Comparison of ENCODE assay signal across 1 cellular context in the genomic region with DNA sequence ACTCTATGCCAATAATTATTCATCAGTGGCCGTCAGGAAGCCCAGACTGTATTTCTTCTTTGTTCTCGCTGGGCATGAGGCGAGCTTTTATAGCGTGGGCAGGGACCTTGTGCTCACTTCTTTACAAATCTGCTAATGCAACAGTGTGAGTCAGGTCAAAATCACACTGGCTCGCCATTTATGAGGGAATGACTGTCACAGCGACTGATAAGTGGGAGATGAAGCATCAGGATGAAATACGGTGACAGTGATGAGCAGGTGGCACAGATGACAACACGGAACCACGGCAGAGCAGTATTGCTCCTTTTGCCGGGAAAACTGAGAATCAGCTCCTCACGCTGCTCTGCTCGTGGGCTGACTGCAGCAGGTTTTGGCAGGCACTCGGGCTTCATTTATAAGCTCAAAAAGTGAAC.
TF ChIP-seq lines count a peak whose summit lies in the region.

No MANE protein-coding gene starts in this region.

TF ChIP-seq in neural cell, 6 proteins besides CTCF, POLR2A, EP300 and RAD21 (continued from another document):
- TF ChIP-seq, protein P1, sequence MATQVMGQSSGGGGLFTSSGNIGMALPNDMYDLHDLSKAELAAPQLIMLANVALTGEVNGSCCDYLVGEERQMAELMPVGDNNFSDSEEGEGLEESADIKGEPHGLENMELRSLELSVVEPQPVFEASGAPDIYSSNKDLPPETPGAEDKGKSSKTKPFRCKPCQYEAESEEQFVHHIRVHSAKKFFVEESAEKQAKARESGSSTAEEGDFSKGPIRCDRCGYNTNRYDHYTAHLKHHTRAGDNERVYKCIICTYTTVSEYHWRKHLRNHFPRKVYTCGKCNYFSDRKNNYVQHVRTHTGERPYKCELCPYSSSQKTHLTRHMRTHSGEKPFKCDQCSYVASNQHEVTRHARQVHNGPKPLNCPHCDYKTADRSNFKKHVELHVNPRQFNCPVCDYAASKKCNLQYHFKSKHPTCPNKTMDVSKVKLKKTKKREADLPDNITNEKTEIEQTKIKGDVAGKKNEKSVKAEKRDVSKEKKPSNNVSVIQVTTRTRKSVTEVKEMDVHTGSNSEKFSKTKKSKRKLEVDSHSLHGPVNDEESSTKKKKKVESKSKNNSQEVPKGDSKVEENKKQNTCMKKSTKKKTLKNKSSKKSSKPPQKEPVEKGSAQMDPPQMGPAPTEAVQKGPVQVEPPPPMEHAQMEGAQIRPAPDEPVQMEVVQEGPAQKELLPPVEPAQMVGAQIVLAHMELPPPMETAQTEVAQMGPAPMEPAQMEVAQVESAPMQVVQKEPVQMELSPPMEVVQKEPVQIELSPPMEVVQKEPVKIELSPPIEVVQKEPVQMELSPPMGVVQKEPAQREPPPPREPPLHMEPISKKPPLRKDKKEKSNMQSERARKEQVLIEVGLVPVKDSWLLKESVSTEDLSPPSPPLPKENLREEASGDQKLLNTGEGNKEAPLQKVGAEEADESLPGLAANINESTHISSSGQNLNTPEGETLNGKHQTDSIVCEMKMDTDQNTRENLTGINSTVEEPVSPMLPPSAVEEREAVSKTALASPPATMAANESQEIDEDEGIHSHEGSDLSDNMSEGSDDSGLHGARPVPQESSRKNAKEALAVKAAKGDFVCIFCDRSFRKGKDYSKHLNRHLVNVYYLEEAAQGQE (IDR thresholded peaks at IDR 0.05; ENCODE audit: borderline replicate concordance) = peak; percentile 37
- no peak for TF ChIP-seq MXI1 (conservative IDR thresholded peaks at IDR 0.05; ENCODE audit: poor library complexity, severe bottlenecking)
- no peak for TF ChIP-seq EZH2 (IDR thresholded peaks at IDR 0.05; ENCODE audit: borderline replicate concordance, insufficient read depth, low read length, poor library complexity, severe bottlenecking)
- TF ChIP-seq SMC3 (conservative IDR thresholded peaks at IDR 0.05; ENCODE audit: poor library complexity) = no peak
